In genomic region chr7:17298840-17299476, GRCh38 we compare ENCODE assay signal across 2 cellular contexts.
A peak's percentile ranks its signal among the peaks of the same experiment; 100 is the strongest.
TF ChIP-seq lines count a peak whose summit lies in the region.

No MANE protein-coding gene starts in this region.

TF ChIP-seq in A549, 52 proteins besides CTCF, POLR2A, EP300 and RAD21 (continued from another document):
- TF ChIP-seq TP53 (CRISPR knock-in tag; IDR thresholded peaks at IDR 0.05) (no peak), MAX (IDR thresholded peaks at IDR 0.05) (peak; percentile 66), USF2 (IDR thresholded peaks at IDR 0.05) (no peak), HOXB13 (CRISPR knock-in tag; IDR thresholded peaks at IDR 0.05; ENCODE audit: low read depth) (no peak)

TF ChIP-seq in SK-N-SH treated with all-trans-retinoic acid at 6 μM for 48 hours, 23 proteins besides CTCF, POLR2A, EP300 and RAD21 (continued from another document):
- TF ChIP-seq TSHZ2 (CRISPR knock-in tag; IDR thresholded peaks at IDR 0.05), result no peak
- no peak for TF ChIP-seq TCF4 (CRISPR knock-in tag; IDR thresholded peaks at IDR 0.05; ENCODE audit: borderline replicate concordance)
- TF ChIP-seq ZNF70 (CRISPR knock-in tag; IDR thresholded peaks at IDR 0.05), result no peak
- TF ChIP-seq OSR1 (CRISPR knock-in tag; IDR thresholded peaks at IDR 0.05), result no peak
- no peak for TF ChIP-seq RARB (CRISPR knock-in tag; IDR thresholded peaks at IDR 0.05)
- TF ChIP-seq CSDC2 (CRISPR knock-in tag; IDR thresholded peaks at IDR 0.05), result no peak
